ENCODE assay signal across 13 cellular contexts in genomic region chr6:132750455-132751248, GRCh38. TPM values are rescaled to one million over a fixed set of nuclear protein-coding genes. Genes with fewer than 3 reads are reported as not detected.
A peak's percentile ranks its signal among the peaks of the same experiment; 100 is the strongest.
DNase-seq lines count a peak whose midpoint lies in the region; ATAC-seq, FAIRE-seq and TF ChIP-seq lines count a peak whose summit lies in the region.
"Had no signal": no experiment of that assay in that cellular context is flagged by ENCODE, and none has a peak within 500 bp of the region (broad histone marks: within the 10 kb centered on the region; RNA-seq: fewer than 3 reads in every experiment).

No MANE protein-coding gene starts in this region.

- no peak overlapping the region for H2AFZ ChIP-seq in OCI-LY3 (ENCODE audit: low read depth, low read length)
- H2AFZ ChIP-seq in trophoblast cell (ENCODE audit: insufficient read depth, low read length, poor library complexity): no peak overlapping the region

- no peaks in the 10 kb centered on the region for H3K9me3 Mint-ChIP-seq in CD8-positive, alpha-beta memory T cell
- H3K9me3 Mint-ChIP-seq in activated T-helper 1 cell treated with anti-CD3 and anti-CD28 coated beads, Interleukin-12 subunit alpha, Interleukin-12 subunit beta, Interleukin-2, Interleukin-4 antibody, amounts not matched to agents 30 ng/mL and 10 ng/mL and 1 ng/mL, durations not matched to agents 14 hours and 24 hours and 36 hours: no peaks in the 10 kb centered on the region

- no peak for TF ChIP-seq CTCF in OCI-LY3 (IDR thresholded peaks at IDR 0.05; ENCODE audit: low read depth, low read length)
- TF ChIP-seq CTCF in uterus (IDR thresholded peaks at IDR 0.05): no peak

- H3K36me3 ChIP-seq in CD8-positive, alpha-beta memory T cell (ENCODE audit: insufficient read depth, low read length): peaks cover 6% of the 10 kb centered on the region
- H3K36me3 ChIP-seq in OCI-LY3 (replicated peaks; ENCODE audit: low read depth, low read length) (peaks cover 16% of the 10 kb centered on the region), trophoblast cell (ENCODE audit: control insufficient read depth in 1 of 2, insufficient read depth in 2 of 2, low read length in 2 of 2) (no peaks in the 10 kb centered on the region), uterus (no peaks in the 10 kb centered on the region)

- intact Hi-C loops in activated T-helper 1 cell treated with anti-CD3 and anti-CD28 coated beads, Interleukin-12 subunit alpha, Interleukin-12 subunit beta, Interleukin-2, Interleukin-4 antibody, amounts not matched to agents 30 ng/mL and 10 ng/mL and 1 ng/mL, durations not matched to agents 14 hours and 24 hours and 36 hours (cut with micrococcal nuclease): no loop called here
- intact Hi-C loops in uterus (cut with DNase I; ENCODE audit: low total_unique reads): no loop called here

- DNase-seq in CD8-positive, alpha-beta memory T cell: no peak
- DNase-seq in GM19239 (ENCODE audit: insufficient read length, low spot score) (no peak), trophoblast cell (no peak), T1000 (lab: John Stamatoyannopoulos, UW) (no peak), uterus (no peak)
- DNase-seq in activated T-helper 1 cell treated with anti-CD3 and anti-CD28 coated beads, Interleukin-12 subunit alpha, Interleukin-12 subunit beta, Interleukin-2, Interleukin-4 antibody, amounts not matched to agents 30 ng/mL and 10 ng/mL and 1 ng/mL, durations not matched to agents 14 hours and 24 hours and 36 hours (ENCODE audit: low spot score): no peak
- DNase-seq: activated effector memory CD4-positive, alpha-beta T cell treated with Interleukin-2 at 50 U/mL for 16 hours; NCI-H187 treated with DMSO at 0.1 percent for 48 hours had no signal

- peaks cover 7% of the 10 kb centered on the region for H3K4me1 ChIP-seq in CD8-positive, alpha-beta memory T cell (ENCODE audit: insufficient read depth, low read length)
- H3K4me1 ChIP-seq in OCI-LY3 (ENCODE audit: low read length): peaks cover 43% of the 10 kb centered on the region
- H3K4me1 ChIP-seq in trophoblast cell (ENCODE audit: control insufficient read depth in 1 of 2, insufficient read depth in 2 of 2, low read length in 2 of 2): no peaks in the 10 kb centered on the region
- H3K4me1 ChIP-seq in uterus: no peaks in the 10 kb centered on the region

- peak; percentile 75 for ATAC-seq in HG02852 (IDR thresholded peaks at IDR 0.05; ENCODE audit: unreplicated experiment)
- ATAC-seq: HCT116 had no signal

- peak overlapping the region in 6 of 7 donors; percentile 32 to 82 (median 56) for H3K4me3 Mint-ChIP-seq in CD8-positive, alpha-beta memory T cell
- H3K4me3 Mint-ChIP-seq in activated T-helper 1 cell treated with anti-CD3 and anti-CD28 coated beads, Interleukin-12 subunit alpha, Interleukin-12 subunit beta, Interleukin-2, Interleukin-4 antibody, amounts not matched to agents 30 ng/mL and 10 ng/mL and 1 ng/mL, durations not matched to agents 14 hours and 24 hours and 36 hours: no peak overlapping the region

- POLR2A ChIA-PET in CD8-positive, alpha-beta memory T cell (lab: Charles Lee): interaction anchor here (1.0 to 1.2 kb wide), 3 partner anchors 10 to 48 kb away, joined by 3 to 9 read pairs (median 7); partner anchors contain the start of gene SLC18B1

- CTCF ChIA-PET in CD8-positive, alpha-beta memory T cell (lab: Charles Lee): interaction anchor here (1.0 kb wide), 1 partner anchor 12 kb away, joined by 3 read pairs; no protein-coding TSS in a partner anchor

- no peak overlapping the region for H3K27ac ChIP-seq in CD8-positive, alpha-beta memory T cell (ENCODE audit: low read depth, low read length)
- H3K27ac ChIP-seq in OCI-LY3 (ENCODE audit: low read length): peak overlapping the region; percentile 93
- no peak overlapping the region for H3K27ac ChIP-seq in trophoblast cell (ENCODE audit: low read depth, low read length)
- H3K27ac ChIP-seq in uterus: no peak overlapping the region

- no peaks in the 10 kb centered on the region for H3K79me1 ChIP-seq in trophoblast cell (ENCODE audit: low read length)

- no peak overlapping the region for H3K14ac ChIP-seq in trophoblast cell (ENCODE audit: low read length)

- TF ChIP-seq POLR2A in uterus (IDR thresholded peaks at IDR 0.05): no peak

- no peaks in the 10 kb centered on the region for H3K9me3 ChIP-seq in CD8-positive, alpha-beta memory T cell (ENCODE audit: low read length)
- H3K9me3 ChIP-seq in OCI-LY3 (ENCODE audit: insufficient read depth, low read length) (no peaks in the 10 kb centered on the region), trophoblast cell (ENCODE audit: insufficient read depth, low read depth, low read length) (no peaks in the 10 kb centered on the region), uterus (no peaks in the 10 kb centered on the region)

- peak overlapping the region; percentile 89 for H3K4me2 ChIP-seq in OCI-LY3 (ENCODE audit: low read length)
- H3K4me2 ChIP-seq in trophoblast cell (ENCODE audit: low read length): no peak overlapping the region

- H3K4ac ChIP-seq in trophoblast cell (ENCODE audit: low read depth, low read length): no peak overlapping the region

- no CpG with 5 or more reads among the region's 8 CpGs for WGBS in trophoblast cell (ENCODE audit: extremely low coverage, insufficient coverage, insufficient read length)

- no peak overlapping the region for H2BK120ac ChIP-seq in trophoblast cell (ENCODE audit: insufficient read depth, low read length, poor library complexity)

- no peak overlapping the region for H3K18ac ChIP-seq in trophoblast cell (ENCODE audit: low read length)

- H4K12ac ChIP-seq in trophoblast cell (ENCODE audit: low read depth, low read length): no peak overlapping the region

- no peaks in the 10 kb centered on the region for H4K20me1 ChIP-seq in OCI-LY3 (ENCODE audit: insufficient read depth, low read length)

- no peak overlapping the region for H2AK5ac ChIP-seq in trophoblast cell (ENCODE audit: low read length)

- H3K36me3 Mint-ChIP-seq in CD8-positive, alpha-beta memory T cell: peaks cover 19 to 65% (median 27%) of the 10 kb centered on the region in 3 donors
- H3K36me3 Mint-ChIP-seq in activated T-helper 1 cell treated with anti-CD3 and anti-CD28 coated beads, Interleukin-12 subunit alpha, Interleukin-12 subunit beta, Interleukin-2, Interleukin-4 antibody, amounts not matched to agents 30 ng/mL and 10 ng/mL and 1 ng/mL, durations not matched to agents 14 hours and 24 hours and 36 hours (ENCODE audit: low read depth): peaks cover 16% of the 10 kb centered on the region

- no peak overlapping the region for H2BK12ac ChIP-seq in trophoblast cell (ENCODE audit: low read length)

- H3K79me2 ChIP-seq in OCI-LY3 (ENCODE audit: low read length) (no peaks in the 10 kb centered on the region), trophoblast cell (ENCODE audit: control insufficient read depth, insufficient read depth, low read length, poor library complexity) (no peaks in the 10 kb centered on the region)

- H4K91ac ChIP-seq in trophoblast cell (ENCODE audit: low read depth, low read length): no peak overlapping the region

- no peaks in the 10 kb centered on the region for H3K27me3 ChIP-seq in CD8-positive, alpha-beta memory T cell (ENCODE audit: insufficient read depth, low read length, poor library complexity, severe bottlenecking)
- H3K27me3 ChIP-seq in OCI-LY3 (ENCODE audit: low read depth, low read length): no peaks in the 10 kb centered on the region
- H3K27me3 ChIP-seq in trophoblast cell (ENCODE audit: insufficient read depth, low read length): no peaks in the 10 kb centered on the region
- no peaks in the 10 kb centered on the region for H3K27me3 ChIP-seq in uterus

- peak; percentile 79 for FAIRE-seq in GM19239 (lab: Jason Lieb, UNC)

- peaks cover 32 to 64% (median 51%) of the 10 kb centered on the region in 3 donors for H3K4me1 Mint-ChIP-seq in CD8-positive, alpha-beta memory T cell
- H3K4me1 Mint-ChIP-seq in activated T-helper 1 cell treated with anti-CD3 and anti-CD28 coated beads, Interleukin-12 subunit alpha, Interleukin-12 subunit beta, Interleukin-2, Interleukin-4 antibody, amounts not matched to agents 30 ng/mL and 10 ng/mL and 1 ng/mL, durations not matched to agents 14 hours and 24 hours and 36 hours (ENCODE audit: low read depth): peaks cover 38% of the 10 kb centered on the region

- peak overlapping the region in 7 of 8 donors; percentile 42 to 82 (median 59) for H3K27ac Mint-ChIP-seq in CD8-positive, alpha-beta memory T cell
- no peak overlapping the region for H3K27ac Mint-ChIP-seq in activated T-helper 1 cell treated with anti-CD3 and anti-CD28 coated beads, Interleukin-12 subunit alpha, Interleukin-12 subunit beta, Interleukin-2, Interleukin-4 antibody, amounts not matched to agents 30 ng/mL and 10 ng/mL and 1 ng/mL, durations not matched to agents 14 hours and 24 hours and 36 hours

- H3K9ac ChIP-seq in OCI-LY3 (ENCODE audit: low read length) (peak overlapping the region; percentile 40; the same call in 1 of the 2 replicates), trophoblast cell (ENCODE audit: low read length) (no peak overlapping the region)

- no peak overlapping the region for H2BK5ac ChIP-seq in trophoblast cell (ENCODE audit: low read depth, low read length, poor library complexity)

- H3K23ac ChIP-seq in trophoblast cell (ENCODE audit: low read length): no peak overlapping the region

- no peaks in the 10 kb centered on the region for H3K27me3 Mint-ChIP-seq in CD8-positive, alpha-beta memory T cell
- H3K27me3 Mint-ChIP-seq in activated T-helper 1 cell treated with anti-CD3 and anti-CD28 coated beads, Interleukin-12 subunit alpha, Interleukin-12 subunit beta, Interleukin-2, Interleukin-4 antibody, amounts not matched to agents 30 ng/mL and 10 ng/mL and 1 ng/mL, durations not matched to agents 14 hours and 24 hours and 36 hours (ENCODE audit: insufficient read depth): peaks cover 2% of the 10 kb centered on the region

- H3K4me3 ChIP-seq in CD8-positive, alpha-beta memory T cell (ENCODE audit: low read length): no peak overlapping the region
- H3K4me3 ChIP-seq in OCI-LY3 (ENCODE audit: low read length) (peak overlapping the region; percentile 60), trophoblast cell (ENCODE audit: low read depth, low read length) (no peak overlapping the region), uterus (no peak overlapping the region)

- no peak overlapping the region for H4K8ac ChIP-seq in trophoblast cell (ENCODE audit: low read depth, low read length)

RNA-seq across cellular contexts. Expression of gene VNN2, which starts 7.1 kb away (rescaled TPM):
- 1 to 10 TPM; 5.1 to 6.0 TPM for total RNA-seq in CD8-positive, alpha-beta memory T cell
- polyA plus RNA-seq in CD8-positive, alpha-beta memory T cell: 35.8 TPM
- 2.5 and 2.7 TPM in 2 replicates for total RNA-seq in activated T-helper 1 cell treated with anti-CD3 and anti-CD28 coated beads, Interleukin-12 subunit alpha, Interleukin-12 subunit beta, Interleukin-2, Interleukin-4 antibody, amounts not matched to agents 30 ng/mL and 10 ng/mL and 1 ng/mL, durations not matched to agents 14 hours and 24 hours and 36 hours
- 0.08 and 0.11 TPM in 2 replicates for polyA plus RNA-seq in trophoblast cell (2013)
- total RNA-seq in uterus: 10 to 100 TPM in 1 of 4 donors, 1 to 10 TPM in 3; 1.5 to 40.9 (median 2.7) TPM
- total RNA-seq: lung microvascular endothelial cell had no signal

RNA-seq across cellular contexts. Expression of gene VNN1, which starts 36.8 kb away (rescaled TPM):
- not detected for total RNA-seq in CD8-positive, alpha-beta memory T cell
- polyA plus RNA-seq in CD8-positive, alpha-beta memory T cell: not detected
- total RNA-seq in activated T-helper 1 cell treated with anti-CD3 and anti-CD28 coated beads, Interleukin-12 subunit alpha, Interleukin-12 subunit beta, Interleukin-2, Interleukin-4 antibody, amounts not matched to agents 30 ng/mL and 10 ng/mL and 1 ng/mL, durations not matched to agents 14 hours and 24 hours and 36 hours: not detected in 2 replicates
- 0.34 and 0.40 TPM in 2 replicates for polyA plus RNA-seq in trophoblast cell (2013)
- 1 to 10 TPM in 1 of 4 donors, under 1 TPM in 2, not detected in 1; 0.64 to 2.9 (median 0.83) TPM for total RNA-seq in uterus
- total RNA-seq: lung microvascular endothelial cell, SK-MEL-5 had no signal

RNA-seq across cellular contexts. Expression of gene SLC18B1, which starts 47.8 kb away (rescaled TPM):
- 1 to 10 TPM; 7.1 to 7.3 TPM for total RNA-seq in CD8-positive, alpha-beta memory T cell
- 14.7 TPM for polyA plus RNA-seq in CD8-positive, alpha-beta memory T cell
- total RNA-seq in activated T-helper 1 cell treated with anti-CD3 and anti-CD28 coated beads, Interleukin-12 subunit alpha, Interleukin-12 subunit beta, Interleukin-2, Interleukin-4 antibody, amounts not matched to agents 30 ng/mL and 10 ng/mL and 1 ng/mL, durations not matched to agents 14 hours and 24 hours and 36 hours: 3.4 and 3.7 TPM in 2 replicates
- polyA plus RNA-seq in trophoblast cell (2013): 10.2 and 10.4 TPM in 2 replicates
- 10 to 100 TPM in 1 of 4 donors, 1 to 10 TPM in 2, under 1 TPM in 1; 0.51 to 38.7 (median 8.0) TPM for total RNA-seq in uterus
